Comparison of ENCODE assay signal across 16 cellular contexts in genomic region chr11:114297806-114298700, GRCh38. TPM values are rescaled to one million over a fixed set of nuclear protein-coding genes. Genes with fewer than 3 reads are reported as not detected.
DNase-seq lines count a peak whose midpoint lies in the region; ATAC-seq and TF ChIP-seq lines count a peak whose summit lies in the region.
"Had no signal": no experiment of that assay in that cellular context is flagged by ENCODE, and none has a peak within 500 bp of the region (broad histone marks: within the 10 kb centered on the region; RNA-seq: fewer than 3 reads in every experiment).

No MANE protein-coding gene starts in this region.

- TF ChIP-seq CTCF in AG09309 (IDR thresholded peaks at IDR 0.05; ENCODE audit: control insufficient read depth, insufficient read depth, low read depth, low read length, missing control alignments) (no peak), foreskin fibroblast (IDR thresholded peaks at IDR 0.05; ENCODE audit: low read depth, low read length) (no peak), retinal pigment epithelial cell (conservative IDR thresholded peaks at IDR 0.05; ENCODE audit: low read depth, low read length) (no peak)
- no peak for TF ChIP-seq CTCF in CD4-positive, alpha-beta T cell (IDR thresholded peaks at IDR 0.05)

- POLR2A ChIA-PET in CD4-positive, alpha-beta T cell (lab: Charles Lee) = no interaction called here
- POLR2A ChIA-PET in naive thymus-derived CD8-positive, alpha-beta T cell (lab: Charles Lee) = no interaction called here

- WGBS in adipose tissue, 3 donors = 68 to 83% (median 68%) methylated on average over 8 of the region's 8 CpGs

- peak overlapping the region; percentile 43 for H3K4me3 ChIP-seq in AG09309 (ENCODE audit: control insufficient read depth, low read depth, low read length)
- H3K4me3 ChIP-seq in foreskin fibroblast (ENCODE audit: low read depth in 1 of 2, low read length in 2 of 2) = peak overlapping the region; percentile 69 to 71
- peak overlapping the region; percentile 10 for H3K4me3 ChIP-seq in retinal pigment epithelial cell (ENCODE audit: low read length)
- H3K4me3 ChIP-seq: BLaER1 treated with 17β-estradiol and CSF1 and Interleukin-3, amounts not matched to agents 10 nM and 100 nM; SK-N-MC had no signal

- no peak overlapping the region for H3K27ac Mint-ChIP-seq in CD4-positive, alpha-beta T cell
- H3K27ac Mint-ChIP-seq in naive thymus-derived CD8-positive, alpha-beta T cell = no peak overlapping the region
- H3K27ac Mint-ChIP-seq: activated naive CD4-positive, alpha-beta T cell treated with anti-CD3 and anti-CD28 coated beads, Interleukin-2, amount 50 U/mL, for 24 hours had no signal

- peaks cover 8% of the 10 kb centered on the region for H3K9me3 Mint-ChIP-seq in CD4-positive, alpha-beta T cell
- H3K9me3 Mint-ChIP-seq in naive thymus-derived CD8-positive, alpha-beta T cell = peaks cover 0 to 24% (median 13%) of the 10 kb centered on the region in 9 donors

- ATAC-seq in GM18858 (IDR thresholded peaks at IDR 0.05; ENCODE audit: unreplicated experiment) = no peak
- no peak for ATAC-seq in CD4-positive, alpha-beta T cell (ENCODE audit: poor library complexity)
- ATAC-seq in naive thymus-derived CD8-positive, alpha-beta T cell = no peak

- no peak overlapping the region for H3K4me3 Mint-ChIP-seq in CD4-positive, alpha-beta T cell
- no peak overlapping the region for H3K4me3 Mint-ChIP-seq in naive thymus-derived CD8-positive, alpha-beta T cell
- H3K4me3 Mint-ChIP-seq: activated naive CD4-positive, alpha-beta T cell treated with anti-CD3 and anti-CD28 coated beads, Interleukin-2, amount 50 U/mL, for 24 hours had no signal

- H3K36me3 Mint-ChIP-seq in CD4-positive, alpha-beta T cell (ENCODE audit: low read depth) = no peaks in the 10 kb centered on the region
- H3K36me3 Mint-ChIP-seq in naive thymus-derived CD8-positive, alpha-beta T cell = peaks cover 0 to 22% (median 0%) of the 10 kb centered on the region in 3 donors

- no peaks in the 10 kb centered on the region for H3K4me1 Mint-ChIP-seq in CD4-positive, alpha-beta T cell (ENCODE audit: low read depth)
- H3K4me1 Mint-ChIP-seq in naive thymus-derived CD8-positive, alpha-beta T cell = peaks cover 0 to 2% (median 0%) of the 10 kb centered on the region in 4 donors
- H3K4me1 Mint-ChIP-seq: activated naive CD4-positive, alpha-beta T cell treated with anti-CD3 and anti-CD28 coated beads, Interleukin-2, amount 50 U/mL, for 24 hours had no signal

- H3K27ac ChIP-seq in adipose tissue (ENCODE audit: low read depth, low read length) = peak overlapping the region; percentile 78
- no peak overlapping the region for H3K27ac ChIP-seq in CD4-positive, alpha-beta T cell (ENCODE audit: low read depth, low read length)
- H3K27ac ChIP-seq: BLaER1 treated with 17β-estradiol and CSF1 and Interleukin-3, amounts not matched to agents 10 nM and 100 nM; SK-N-MC had no signal

- CTCF ChIA-PET in CD4-positive, alpha-beta T cell (lab: Charles Lee) = no interaction called here

- H3K9me3 ChIP-seq in CD4-positive, alpha-beta T cell (ENCODE audit: control insufficient read depth, low read length) = peaks cover 6% of the 10 kb centered on the region

- DNase-seq in AG09309 (ENCODE audit: low read depth) (no peak), foreskin fibroblast (no peak), retinal pigment epithelial cell (ENCODE audit: low read depth) (no peak), NCI-H226 (no peak)
- no peak for DNase-seq in CD4-positive, alpha-beta T cell
- no peak for DNase-seq in naive thymus-derived CD8-positive, alpha-beta T cell
- DNase-seq: activated CD4-positive, alpha-beta T cell treated with anti-CD3 and anti-CD28 coated beads, Interleukin-2, amount 50 U/mL, for 48 hours; NCI-H1105; NCI-H524 treated with DMSO at 0.1 percent for 48 hours; nucleus accumbens; substantia nigra had no signal

- H3K27me3 ChIP-seq in CD4-positive, alpha-beta T cell (ENCODE audit: control insufficient read depth, insufficient read depth, low read length) = no peaks in the 10 kb centered on the region
- H3K27me3 ChIP-seq: BLaER1 treated with 17β-estradiol and CSF1 and Interleukin-3, amounts not matched to agents 10 nM and 100 nM had no signal

- H3K27me3 Mint-ChIP-seq in CD4-positive, alpha-beta T cell = peaks cover 27% of the 10 kb centered on the region
- H3K27me3 Mint-ChIP-seq in naive thymus-derived CD8-positive, alpha-beta T cell = peaks cover 5 to 10% (median 6%) of the 10 kb centered on the region in 5 donors

- intact Hi-C loops in CD4-positive, alpha-beta T cell (cut with DNase I, micrococcal nuclease) = no loop called here

RNA-seq across cellular contexts. Expression of gene NNMT, which starts 1.9 kb away (rescaled TPM):
- 1,000 to 10,000 TPM in 2 of 3 donors, 10 to 100 TPM in 1; 93.2 to 1,953 (median 1,163) TPM for polyA plus RNA-seq in adipose tissue
- not detected for total RNA-seq in CD4-positive, alpha-beta T cell
- not detected for total RNA-seq in naive thymus-derived CD8-positive, alpha-beta T cell
- not detected for polyA plus RNA-seq in naive thymus-derived CD8-positive, alpha-beta T cell

Comparison
In these comparisons a context has a peak if more than half of its experiments do, and no peak if none do; other contexts are left out.
1. H3K4me3 ChIP-seq: peak in every context shown above with its lines; median percentile 70 in foreskin fibroblast; 43 in AG09309; 10 in retinal pigment epithelial cell.